ENCODE assay signal across 16 cellular contexts in genomic region chr1:30724175-30724574, GRCh38. TPM values are rescaled to one million over a fixed set of nuclear protein-coding genes. Genes with fewer than 3 reads are reported as not detected.
DNase-seq lines count a peak whose midpoint lies in the region; ATAC-seq and TF ChIP-seq lines count a peak whose summit lies in the region.
"Had no signal": no experiment of that assay in that cellular context is flagged by ENCODE, and none has a peak within 500 bp of the region (broad histone marks: within the 10 kb centered on the region; RNA-seq: fewer than 3 reads in every experiment).

No MANE protein-coding gene starts in this region.

- no peak overlapping the region for H2AFZ ChIP-seq in GM23338

- intact Hi-C loops in CD14-positive monocyte (cut with micrococcal nuclease) = loop anchor here in 1 of 2 donors (5.0 kb wide), 2 partner anchors 53 to 203 kb away; no protein-coding TSS in a partner anchor

- H3K36me3 Mint-ChIP-seq in CD14-positive monocyte = peaks cover 7 to 10% of the 10 kb centered on the region in 2 donors
- H3K36me3 Mint-ChIP-seq in GM23338 (ENCODE audit: low read depth) = no peaks in the 10 kb centered on the region
- H3K36me3 Mint-ChIP-seq in activated CD8-positive, alpha-beta T cell treated with anti-CD3 and anti-CD28 coated beads, Interleukin-2, amount 10 ng/mL, durations not matched to agents 7 days and 5 days (ENCODE audit: low read depth) = no peaks in the 10 kb centered on the region

- no peaks in the 10 kb centered on the region for H3K36me3 ChIP-seq in GM23338 (ENCODE audit: insufficient read depth)
- H3K36me3 ChIP-seq in kidney epithelial cell (ENCODE audit: control insufficient read depth, insufficient read depth, low read length) = no peaks in the 10 kb centered on the region
- no peaks in the 10 kb centered on the region for H3K36me3 ChIP-seq in MG63
- H3K36me3 ChIP-seq: thoracic aorta had no signal

- H4K20me1 ChIP-seq in GM23338 (replicated peaks; ENCODE audit: insufficient read depth) = no peaks in the 10 kb centered on the region

- peaks cover 5% of the 10 kb centered on the region; the same call in 1 of the 2 replicates for H3K4me1 ChIP-seq in GM23338 (ENCODE audit: insufficient read depth)

- H3K4me3 Mint-ChIP-seq in CD14-positive monocyte = no peak overlapping the region
- no peak overlapping the region for H3K4me3 Mint-ChIP-seq in GM23338
- no peak overlapping the region for H3K4me3 Mint-ChIP-seq in activated CD8-positive, alpha-beta T cell treated with anti-CD3 and anti-CD28 coated beads, Interleukin-2, amount 10 ng/mL, durations not matched to agents 7 days and 5 days

- no peaks in the 10 kb centered on the region for H3K9me2 ChIP-seq in GM23338 (ENCODE audit: insufficient read depth)

- H3K27me3 Mint-ChIP-seq in CD14-positive monocyte (ENCODE audit: low read depth in 3 of 3) = peaks cover 0 to 2% (median 2%) of the 10 kb centered on the region in 3 donors
- peaks cover 17% of the 10 kb centered on the region for H3K27me3 Mint-ChIP-seq in GM23338 (ENCODE audit: insufficient read depth, low read depth, poor library complexity)
- H3K27me3 Mint-ChIP-seq in activated CD8-positive, alpha-beta T cell treated with anti-CD3 and anti-CD28 coated beads, Interleukin-2, amount 10 ng/mL, durations not matched to agents 7 days and 5 days (ENCODE audit: low read depth) = no peaks in the 10 kb centered on the region

- H3K27ac ChIP-seq in GM23338 (ENCODE audit: low read depth) = no peak overlapping the region
- H3K27ac ChIP-seq: thoracic aorta had no signal

- H3K4me1 Mint-ChIP-seq in CD14-positive monocyte (peaks cover 21% of the 10 kb centered on the region), GM23338 (peaks cover 23% of the 10 kb centered on the region)
- H3K4me1 Mint-ChIP-seq in activated CD8-positive, alpha-beta T cell treated with anti-CD3 and anti-CD28 coated beads, Interleukin-2, amount 10 ng/mL, durations not matched to agents 7 days and 5 days (ENCODE audit: low read depth) = peaks cover 17% of the 10 kb centered on the region

- H3K27me3 ChIP-seq in GM23338 (ENCODE audit: insufficient read depth) (no peaks in the 10 kb centered on the region), kidney epithelial cell (ENCODE audit: control insufficient read depth, insufficient read depth, low read length) (no peaks in the 10 kb centered on the region), MG63 (no peaks in the 10 kb centered on the region)

- H3F3A ChIP-seq in GM23338 (replicated peaks; ENCODE audit: low read depth) = no peaks in the 10 kb centered on the region

- CTCF ChIA-PET in activated CD8-positive, alpha-beta T cell treated with anti-CD3 and anti-CD28 coated beads, Interleukin-2, amount 10 ng/mL, durations not matched to agents 7 days and 5 days (lab: Charles Lee) = interaction anchor here (1.0 to 12.0 kb wide), 7 partner anchors 9 to 59 kb away, joined by 3 to 532 read pairs (median 4); partner anchors contain the start of gene LAPTM5

- ATAC-seq in GM23338 = no peak
- no peak for ATAC-seq in activated CD8-positive, alpha-beta T cell treated with anti-CD3 and anti-CD28 coated beads, Interleukin-2, amount 10 ng/mL, durations not matched to agents 7 days and 5 days
- no peak for ATAC-seq in HG02973 (IDR thresholded peaks at IDR 0.05; ENCODE audit: unreplicated experiment)
- no peak for ATAC-seq in HG03039 (IDR thresholded peaks at IDR 0.05; ENCODE audit: unreplicated experiment)

- no peak overlapping the region for H3K4me2 ChIP-seq in GM23338

- H3K4me3 ChIP-seq in GM23338 (no peak overlapping the region), kidney epithelial cell (ENCODE audit: low read depth, low read length) (no peak overlapping the region), MG63 (no peak overlapping the region)
- H3K4me3 ChIP-seq: thoracic aorta had no signal

- POLR2A ChIA-PET in activated CD8-positive, alpha-beta T cell treated with anti-CD3 and anti-CD28 coated beads, Interleukin-2, amount 10 ng/mL, durations not matched to agents 7 days and 5 days (lab: Charles Lee) = no interaction called here

- H3K27ac Mint-ChIP-seq in CD14-positive monocyte (peak overlapping the region in 2 of 7 donors; percentile 62 to 72), GM23338 (no peak overlapping the region)
- no peak overlapping the region for H3K27ac Mint-ChIP-seq in activated CD8-positive, alpha-beta T cell treated with anti-CD3 and anti-CD28 coated beads, Interleukin-2, amount 10 ng/mL, durations not matched to agents 7 days and 5 days

- peak; percentile 30 for TF ChIP-seq CTCF in CD14-positive monocyte (IDR thresholded peaks at IDR 0.05)
- peak; percentile 43 to 55; a peak in 3 of 4 replicates for TF ChIP-seq CTCF in GM23338 (conservative IDR thresholded peaks at IDR 0.05; ENCODE audit: low read depth in 2 of 2)
- TF ChIP-seq CTCF in kidney epithelial cell (IDR thresholded peaks at IDR 0.05; ENCODE audit: insufficient read depth, low read length, poor library complexity, severe bottlenecking) = peak; percentile 35

- H3K9me3 Mint-ChIP-seq in CD14-positive monocyte (no peaks in the 10 kb centered on the region), GM23338 (no peaks in the 10 kb centered on the region; the same call in 1 of the 3 replicates)
- no peaks in the 10 kb centered on the region for H3K9me3 Mint-ChIP-seq in activated CD8-positive, alpha-beta T cell treated with anti-CD3 and anti-CD28 coated beads, Interleukin-2, amount 10 ng/mL, durations not matched to agents 7 days and 5 days (ENCODE audit: insufficient read depth)

- DNase-seq in CD14-positive monocyte (ENCODE audit: low spot score) = no peak
- peak; percentile 35 for DNase-seq in GM23338 (ENCODE audit: low spot score)
- peak; percentile 34 for DNase-seq in activated CD8-positive, alpha-beta T cell treated with anti-CD3 and anti-CD28 coated beads, Interleukin-2, amount 10 ng/mL, durations not matched to agents 7 days and 5 days
- no peak for DNase-seq in kidney epithelial cell (ENCODE audit: low read depth)
- DNase-seq in MG63 = no peak
- no peak for DNase-seq in ureter (ENCODE audit: low spot score)
- DNase-seq: activated effector memory CD4-positive, alpha-beta T cell treated with Interleukin-2 at 50 U/mL for 16 hours; central memory CD4-positive, alpha-beta T cell; DMS79 treated with DMSO at 0.1 percent for 48 hours; NCI-H1048; NCI-H526 treated with DMSO at 0.1 percent for 48 hours; SHP77 treated with DMSO at 0.1 percent for 48 hours had no signal

- no peaks in the 10 kb centered on the region for H3K79me2 ChIP-seq in GM23338 (replicated peaks; ENCODE audit: insufficient read depth)

- H3K9me3 ChIP-seq in MG63 = no peaks in the 10 kb centered on the region
- H3K9me3 ChIP-seq: thoracic aorta had no signal

RNA-seq across cellular contexts. Expression of gene MATN1, which starts 0.8 kb away (rescaled TPM):
- polyA plus RNA-seq in CD14-positive monocyte (not detected), GM23338 (2016; fragmentation: Nextera tagmentation; extraction: Ambion mirVana) (0.08 and 0.21 TPM in 2 replicates)
- 0.31 TPM in 1 of 2 replicates, not detected in the other for total RNA-seq in GM23338 (2014; rRNA removed; shearing (Covaris generic))
- not detected for total RNA-seq in activated CD8-positive, alpha-beta T cell treated with anti-CD3 and anti-CD28 coated beads, Interleukin-2, amount 10 ng/mL, durations not matched to agents 7 days and 5 days
- total RNA-seq in kidney epithelial cell (0.04 TPM in 1 of 2 replicates, not detected in the other), ureter (not detected)
- total RNA-seq in MG63 (2014; rRNA removed; shearing (Covaris generic); ENCODE audit: low replicate concordance) = not detected in 2 replicates
- total RNA-seq: myocyte had no signal

RNA-seq across cellular contexts. Expression of gene LAPTM5, which starts 33.4 kb away (rescaled TPM):
- polyA plus RNA-seq in CD14-positive monocyte (1,000 to 10,000 TPM; 1,019 to 1,153 TPM), GM23338 (2016; fragmentation: Nextera tagmentation; extraction: Ambion mirVana) (0.21 and 1.0 TPM in 2 replicates)
- not detected in 2 replicates for total RNA-seq in GM23338 (2014; rRNA removed; shearing (Covaris generic))
- total RNA-seq in activated CD8-positive, alpha-beta T cell treated with anti-CD3 and anti-CD28 coated beads, Interleukin-2, amount 10 ng/mL, durations not matched to agents 7 days and 5 days = 100 to 1,000 TPM; 407 to 413 TPM
- total RNA-seq in kidney epithelial cell (2.6 and 3.1 TPM in 2 replicates), ureter (34.2 TPM)
- 0.30 TPM in 1 of 2 replicates, not detected in the other for total RNA-seq in MG63 (2014; rRNA removed; shearing (Covaris generic); ENCODE audit: low replicate concordance)

Comparison
In these comparisons a context has a peak if more than half of its experiments do, and no peak if none do; other contexts are left out.
1. DNase-seq: peak in GM23338 (single experiment) and activated CD8-positive, alpha-beta T cell treated with anti-CD3 and anti-CD28 coated beads, Interleukin-2, amount 10 ng/mL, durations not matched to agents 7 days and 5 days (single experiment); none in CD14-positive monocyte (single experiment), kidney epithelial cell (single experiment), MG63 (single experiment) and ureter (single experiment).
2. RNA of gene LAPTM5, which starts 33.4 kb away (total RNA-seq): 407 to 413 TPM in activated CD8-positive, alpha-beta T cell treated with anti-CD3 and anti-CD28 coated beads, Interleukin-2, amount 10 ng/mL, durations not matched to agents 7 days and 5 days; 34.2 TPM in ureter (single experiment), 2.6 to 3.1 TPM in kidney epithelial cell, 0.30 TPM in MG63 and not detected in GM23338; every median in the first group is over 10 times any median in the second.
3. Peak in every context shown above with its lines, with median percentiles within 50 percentile points of each other: CTCF ChIP-seq.